ENCODE assay signal across 8 cellular contexts in the genomic region with DNA sequence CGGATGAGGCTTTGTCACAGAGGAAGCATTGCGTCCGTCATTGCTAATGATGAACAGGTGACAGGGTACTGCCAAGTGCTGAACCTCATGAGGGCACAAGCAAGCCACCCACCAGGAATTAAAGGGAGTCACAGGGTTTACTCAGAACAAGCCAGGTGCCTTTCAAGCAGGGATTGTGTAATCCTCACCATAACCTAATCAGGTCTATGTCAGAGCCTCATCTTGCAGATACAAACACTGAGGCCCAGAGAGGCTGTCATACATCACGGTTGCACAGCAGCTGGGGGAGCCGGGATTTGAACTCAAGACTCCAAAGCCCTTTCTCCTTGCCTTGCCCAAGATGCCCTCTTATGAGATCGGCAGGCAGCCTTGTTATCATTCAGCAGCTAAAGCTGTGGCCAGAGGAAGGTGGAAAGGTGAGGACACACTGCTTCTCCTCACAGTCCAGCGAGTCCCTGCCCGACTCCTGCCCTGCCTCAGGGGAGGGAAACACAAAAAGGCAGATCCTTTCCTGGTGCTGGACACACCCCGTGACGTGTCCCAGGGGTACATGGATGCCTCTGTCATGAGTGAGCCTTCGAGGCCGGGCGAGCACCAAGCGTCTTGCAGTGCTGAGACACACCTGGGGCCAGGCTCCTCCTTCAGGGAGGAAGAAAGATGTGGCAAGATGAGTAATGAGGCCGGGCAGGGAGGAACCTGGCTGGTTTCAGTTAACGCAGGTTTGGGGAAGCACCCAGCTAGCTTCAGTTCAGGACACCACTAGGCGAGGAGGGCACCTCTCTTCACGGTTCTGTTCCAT.
DNase-seq lines count a peak whose midpoint lies in the region; ATAC-seq and TF ChIP-seq lines count a peak whose summit lies in the region.

No MANE protein-coding gene starts in this region.

- no peak overlapping the region for H3K27ac ChIP-seq in WERI-Rb-1

- no peaks in the 10 kb centered on the region for H3K36me3 ChIP-seq in WERI-Rb-1

- no peak for TF ChIP-seq CTCF in WERI-Rb-1 (IDR thresholded peaks at IDR 0.05; ENCODE audit: low read depth, low read length)

- no peak overlapping the region for H3K4me3 ChIP-seq in WERI-Rb-1 (ENCODE audit: low read depth, low read length)

- H3K9me3 ChIP-seq in WERI-Rb-1 (ENCODE audit: severe bottlenecking): peaks cover 3% of the 10 kb centered on the region

- peak; percentile 14 to 25 for DNase-seq in activated CD4-positive, alpha-beta T cell treated with anti-CD3 and anti-CD28 coated beads, Interleukin-2, amount 50 U/mL, for 48 hours
- no peak for DNase-seq in activated CD4-positive, alpha-beta T cell treated with anti-CD3 and anti-CD28 coated beads, Interleukin-2, amount 50 U/mL, for 1 hour
- DNase-seq in SKM-1 treated with dmso at 0.1 percent for 144 hours (lab: John Stamatoyannopoulos, UW; ENCODE audit: unreplicated experiment): peak; percentile 28
- peak; percentile 24 for DNase-seq in stimulated activated naive CD8-positive, alpha-beta T cell treated with anti-CD3 and anti-CD28 coated beads, Interleukin-15, Interleukin-2, amounts not matched to agents 100 U/mL and 50 U/mL, for 24 hours
- no peak for DNase-seq in NCI-H1436 treated with DMSO at 0.1 percent for 48 hours (lab: John Stamatoyannopoulos, UW)
- no peak for DNase-seq in posterior vena cava (ENCODE audit: low spot score)
- no peak for DNase-seq in WERI-Rb-1

- intact Hi-C loops in posterior vena cava (cut with DNase I): no loop called here

- peak; percentile 69 for ATAC-seq in HG03045 (IDR thresholded peaks at IDR 0.05; ENCODE audit: unreplicated experiment)
- ATAC-seq in stimulated activated naive CD8-positive, alpha-beta T cell treated with anti-CD3 and anti-CD28 coated beads, Interleukin-15, Interleukin-2, amounts not matched to agents 100 U/mL and 50 U/mL, for 24 hours: peak; percentile 12

- no peaks in the 10 kb centered on the region for H3K27me3 ChIP-seq in WERI-Rb-1 (ENCODE audit: insufficient read depth, low read depth, severe bottlenecking)

Comparison
In these comparisons a context has a peak if more than half of its experiments do, and no peak if none do; other contexts are left out.
1. DNase-seq: peak in activated CD4-positive, alpha-beta T cell treated with anti-CD3 and anti-CD28 coated beads, Interleukin-2, amount 50 U/mL, for 48 hours (2 of 2), SKM-1 treated with dmso at 0.1 percent for 144 hours (single experiment) and stimulated activated naive CD8-positive, alpha-beta T cell treated with anti-CD3 and anti-CD28 coated beads, Interleukin-15, Interleukin-2, amounts not matched to agents 100 U/mL and 50 U/mL, for 24 hours (single experiment); none in activated CD4-positive, alpha-beta T cell treated with anti-CD3 and anti-CD28 coated beads, Interleukin-2, amount 50 U/mL, for 1 hour (single experiment), NCI-H1436 treated with DMSO at 0.1 percent for 48 hours (single experiment), posterior vena cava (single experiment) and WERI-Rb-1 (single experiment).